7 cellular contexts compared by ENCODE assay signal in genomic region chr19:7873304-7874079, GRCh38. TPM values are rescaled to one million over a fixed set of nuclear protein-coding genes. Genes with fewer than 3 reads are reported as not detected.
DNase-seq lines count a peak whose midpoint lies in the region; ATAC-seq and TF ChIP-seq lines count a peak whose summit lies in the region.

No MANE protein-coding gene starts in this region.

- no peaks in the 10 kb centered on the region for H3K9me3 ChIP-seq in CD4-positive, alpha-beta memory T cell (ENCODE audit: control insufficient read depth in 1 of 2, low read length in 2 of 2)
- H3K9me3 ChIP-seq in HEK293 (ENCODE audit: control insufficient read depth, insufficient read depth, low read depth, low read length): no peaks in the 10 kb centered on the region

- H3K36me3 ChIP-seq in CD4-positive, alpha-beta memory T cell (ENCODE audit: insufficient read depth, low read length): no peaks in the 10 kb centered on the region
- no peaks in the 10 kb centered on the region for H3K36me3 ChIP-seq in HEK293 (ENCODE audit: control insufficient read depth in 2 of 2, insufficient read depth in 1 of 2, low read length in 2 of 2)

- CTCF ChIA-PET in CD4-positive, alpha-beta memory T cell (lab: Charles Lee; ENCODE audit: partially characterized antibody): no interaction called here
- CTCF ChIA-PET in HEK293 (lab: Yijun Ruan, JAX): interaction anchor here (0.6 to 0.7 kb wide), 3 partner anchors 20 to 493 kb away, joined by 5 to 6 read pairs (median 5); partner anchors contain the start of gene MAP2K7

- POLR2A ChIA-PET in CD4-positive, alpha-beta memory T cell (lab: Charles Lee; ENCODE audit: partially characterized antibody): no interaction called here
- POLR2A ChIA-PET in HEK293 (lab: Yijun Ruan, JAX): interaction anchor here (2.5 kb wide), 1 partner anchor 47 kb away, joined by 14 read pairs; the partner anchor contains the start of gene SNAPC2

- no peaks in the 10 kb centered on the region for H3K36me3 Mint-ChIP-seq in CD4-positive, alpha-beta memory T cell
- no peaks in the 10 kb centered on the region for H3K36me3 Mint-ChIP-seq in nephron (ENCODE audit: low read depth)

- ATAC-seq in HG03139 (IDR thresholded peaks at IDR 0.05; ENCODE audit: unreplicated experiment) (no peak), HG03457 (IDR thresholded peaks at IDR 0.05; ENCODE audit: unreplicated experiment) (no peak)

- peak overlapping the region in 3 of 7 donors; percentile 30 to 55 (median 50) for H3K27ac Mint-ChIP-seq in CD4-positive, alpha-beta memory T cell
- H3K27ac Mint-ChIP-seq in nephron: peak overlapping the region in 1 of 3 experiments; percentile 60

- H3K4me1 ChIP-seq in CD4-positive, alpha-beta memory T cell (ENCODE audit: insufficient read depth, low read length): peaks cover 36% of the 10 kb centered on the region
- H3K4me1 ChIP-seq in HEK293 (ENCODE audit: control insufficient read depth, insufficient read depth, low read length): peaks cover 6% of the 10 kb centered on the region

- H3K4me3 Mint-ChIP-seq in CD4-positive, alpha-beta memory T cell: peak overlapping the region; percentile 39 to 85 (median 73)
- H3K4me3 Mint-ChIP-seq in nephron: peak overlapping the region; percentile 87 to 89 (median 87)

- H3K27ac ChIP-seq in CD4-positive, alpha-beta memory T cell (ENCODE audit: low read depth, low read length): no peak overlapping the region
- H3K27ac ChIP-seq in HEK293 (ENCODE audit: extremely low read depth, low read depth, low read length): peak overlapping the region; percentile 24; the same call in 1 of the 2 replicates
- H3K27ac ChIP-seq in coronary artery: no peak overlapping the region

- H3K9me3 Mint-ChIP-seq in CD4-positive, alpha-beta memory T cell: no peaks in the 10 kb centered on the region
- no peaks in the 10 kb centered on the region for H3K9me3 Mint-ChIP-seq in nephron

- peaks cover 12 to 38% (median 25%) of the 10 kb centered on the region in 4 donors for H3K4me1 Mint-ChIP-seq in CD4-positive, alpha-beta memory T cell
- H3K4me1 Mint-ChIP-seq in nephron: peaks cover 17% of the 10 kb centered on the region

- peaks cover 4% of the 10 kb centered on the region for H3K27me3 ChIP-seq in CD4-positive, alpha-beta memory T cell (ENCODE audit: insufficient read depth, low read length)

- intact Hi-C loops in CD4-positive, alpha-beta memory T cell (cut with micrococcal nuclease): no loop called here

- no peak for DNase-seq in CD4-positive, alpha-beta memory T cell
- no peak for DNase-seq in coronary artery (ENCODE audit: low spot score)
- no peak for DNase-seq in NAMALWA (ENCODE audit: low spot score)

- H3K4me3 ChIP-seq in CD4-positive, alpha-beta memory T cell (ENCODE audit: low read length in 2 of 2): no peak overlapping the region
- H3K4me3 ChIP-seq in HEK293 (ENCODE audit: low read depth, low read length) (peak overlapping the region; percentile 65), coronary artery (peak overlapping the region; percentile 61)

- no peak for TF ChIP-seq CTCF in HEK293 (tag by site-specific recombination; IDR thresholded peaks at IDR 0.05)
- no peak for TF ChIP-seq CTCF in coronary artery (IDR thresholded peaks at IDR 0.05)
- TF ChIP-seq CTCF in nephron (IDR thresholded peaks at IDR 0.05; ENCODE audit: unreplicated experiment in 3 of 3): no peak

- H3K27me3 Mint-ChIP-seq in CD4-positive, alpha-beta memory T cell: peaks cover 5 to 19% of the 10 kb centered on the region in 2 donors
- H3K27me3 Mint-ChIP-seq in nephron (ENCODE audit: low read depth): peaks cover 48% of the 10 kb centered on the region

TF ChIP-seq in HEK293, 187 proteins besides CTCF, POLR2A, EP300 and RAD21:
- TF ChIP-seq, protein P1, sequence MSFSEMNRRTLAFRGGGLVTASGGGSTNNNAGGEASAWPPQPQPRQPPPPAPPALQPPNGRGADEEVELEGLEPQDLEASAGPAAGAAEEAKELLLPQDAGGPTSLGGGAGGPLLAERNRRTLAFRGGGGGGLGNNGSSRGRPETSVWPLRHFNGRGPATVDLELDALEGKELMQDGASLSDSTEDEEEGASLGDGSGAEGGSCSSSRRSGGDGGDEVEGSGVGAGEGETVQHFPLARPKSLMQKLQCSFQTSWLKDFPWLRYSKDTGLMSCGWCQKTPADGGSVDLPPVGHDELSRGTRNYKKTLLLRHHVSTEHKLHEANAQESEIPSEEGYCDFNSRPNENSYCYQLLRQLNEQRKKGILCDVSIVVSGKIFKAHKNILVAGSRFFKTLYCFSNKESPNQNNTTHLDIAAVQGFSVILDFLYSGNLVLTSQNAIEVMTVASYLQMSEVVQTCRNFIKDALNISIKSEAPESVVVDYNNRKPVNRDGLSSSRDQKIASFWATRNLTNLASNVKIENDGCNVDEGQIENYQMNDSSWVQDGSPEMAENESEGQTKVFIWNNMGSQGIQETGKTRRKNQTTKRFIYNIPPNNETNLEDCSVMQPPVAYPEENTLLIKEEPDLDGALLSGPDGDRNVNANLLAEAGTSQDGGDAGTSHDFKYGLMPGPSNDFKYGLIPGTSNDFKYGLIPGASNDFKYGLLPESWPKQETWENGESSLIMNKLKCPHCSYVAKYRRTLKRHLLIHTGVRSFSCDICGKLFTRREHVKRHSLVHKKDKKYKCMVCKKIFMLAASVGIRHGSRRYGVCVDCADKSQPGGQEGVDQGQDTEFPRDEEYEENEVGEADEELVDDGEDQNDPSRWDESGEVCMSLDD (tag by site-specific recombination; IDR thresholded peaks at IDR 0.05): no peak
- no peak for TF ChIP-seq ZNF350 (tag by site-specific recombination; IDR thresholded peaks at IDR 0.05)
- no peak for TF ChIP-seq ZNF132 (tag by site-specific recombination; IDR thresholded peaks at IDR 0.05; ENCODE audit: borderline replicate concordance)
- 0 out of 2 replicates have a peak, but pooled peaks have one; percentile 36 for TF ChIP-seq ZNF777 (tag by site-specific recombination; IDR thresholded peaks at IDR 0.05; ENCODE audit: borderline replicate concordance)
- peak; percentile 80 for TF ChIP-seq EGR2 (tag by site-specific recombination; IDR thresholded peaks at IDR 0.05; ENCODE audit: low read depth)
- TF ChIP-seq ZFHX2 (tag by site-specific recombination; conservative IDR thresholded peaks at IDR 0.05): peak; percentile 85
- peak; percentile 11; the same call in 1 of the 2 replicates for TF ChIP-seq GLIS2 (tag by site-specific recombination; IDR thresholded peaks at IDR 0.05)
- TF ChIP-seq, protein P2, sequence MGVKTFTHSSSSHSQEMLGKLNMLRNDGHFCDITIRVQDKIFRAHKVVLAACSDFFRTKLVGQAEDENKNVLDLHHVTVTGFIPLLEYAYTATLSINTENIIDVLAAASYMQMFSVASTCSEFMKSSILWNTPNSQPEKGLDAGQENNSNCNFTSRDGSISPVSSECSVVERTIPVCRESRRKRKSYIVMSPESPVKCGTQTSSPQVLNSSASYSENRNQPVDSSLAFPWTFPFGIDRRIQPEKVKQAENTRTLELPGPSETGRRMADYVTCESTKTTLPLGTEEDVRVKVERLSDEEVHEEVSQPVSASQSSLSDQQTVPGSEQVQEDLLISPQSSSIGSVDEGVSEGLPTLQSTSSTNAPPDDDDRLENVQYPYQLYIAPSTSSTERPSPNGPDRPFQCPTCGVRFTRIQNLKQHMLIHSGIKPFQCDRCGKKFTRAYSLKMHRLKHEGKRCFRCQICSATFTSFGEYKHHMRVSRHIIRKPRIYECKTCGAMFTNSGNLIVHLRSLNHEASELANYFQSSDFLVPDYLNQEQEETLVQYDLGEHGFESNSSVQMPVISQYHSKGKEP (tag by site-specific recombination; IDR thresholded peaks at IDR 0.05): no peak
- TF ChIP-seq KLF8 (tag by site-specific recombination; IDR thresholded peaks at IDR 0.05): peak; percentile 21; the same call in 1 of the 2 replicates

RNA-seq across cellular contexts. Expression of gene PRR36, which starts 0.7 kb away (rescaled TPM):
- total RNA-seq in CD4-positive, alpha-beta memory T cell: under 1 TPM; 0.29 to 0.36 TPM
- polyA plus RNA-seq in CD4-positive, alpha-beta memory T cell: under 1 TPM in 1 of 2 donors, not detected in 1; 0.06 TPM

RNA-seq across cellular contexts. Expression of gene LRRC8E, which starts 14.8 kb away (rescaled TPM):
- not detected for total RNA-seq in CD4-positive, alpha-beta memory T cell
- polyA plus RNA-seq in CD4-positive, alpha-beta memory T cell: not detected

RNA-seq across cellular contexts. Expression of gene MAP2K7, which starts 30.2 kb away (rescaled TPM):
- total RNA-seq in CD4-positive, alpha-beta memory T cell: 10 to 100 TPM; 59.7 to 62.5 TPM
- polyA plus RNA-seq in CD4-positive, alpha-beta memory T cell: 1 to 10 TPM in 1 of 2 donors, under 1 TPM in 1; 0.57 to 2.5 TPM

RNA-seq across cellular contexts. Expression of gene TGFBR3L, which starts 41.1 kb away (rescaled TPM):
- under 1 TPM; 0.93 to 1.00 TPM for total RNA-seq in CD4-positive, alpha-beta memory T cell
- polyA plus RNA-seq in CD4-positive, alpha-beta memory T cell: not detected

RNA-seq across cellular contexts. Expression of gene EVI5L, which starts 43.5 kb away (rescaled TPM):
- total RNA-seq in CD4-positive, alpha-beta memory T cell: 10 to 100 TPM; 11.9 to 14.1 TPM
- polyA plus RNA-seq in CD4-positive, alpha-beta memory T cell: 1 to 10 TPM; 1.1 to 2.8 TPM

Comparison
In these comparisons a context has a peak if more than half of its experiments do, and no peak if none do; other contexts are left out.
1. H3K4me3 ChIP-seq: peak in HEK293 (single experiment) and coronary artery (single experiment); none in CD4-positive, alpha-beta memory T cell (0 of 2).